Comparison of ENCODE assay signal across 8 cellular contexts in genomic region chr14:34496679-34497513, GRCh38. TPM values are rescaled to one million over a fixed set of nuclear protein-coding genes. Genes with fewer than 3 reads are reported as not detected.
DNase-seq lines count a peak whose midpoint lies in the region; TF ChIP-seq lines count a peak whose summit lies in the region.

No MANE protein-coding gene starts in this region.

- WGBS in GM23248 (ENCODE audit: low coverage in 1 of 2, low lambda C conversion rate in 2 of 2, missing lambda C conversion rate in 2 of 2), 2 experiments: 2 to 3% methylated on average over 14 of the region's 14 CpGs

- H3K36me3 ChIP-seq in GM23248 (ENCODE audit: low read depth) (no peaks in the 10 kb centered on the region), BE2C (no peaks in the 10 kb centered on the region)

- no peak overlapping the region for H3K4me3 Mint-ChIP-seq in immature natural killer cell

- H3K4me1 ChIP-seq in GM23248 (ENCODE audit: insufficient read depth) (peaks cover 17% of the 10 kb centered on the region), BE2C (no peaks in the 10 kb centered on the region)

- H3K4me3 ChIP-seq in GM23248: peak overlapping the region; percentile 54
- no peak overlapping the region for H3K4me3 ChIP-seq in BE2C (ENCODE audit: low read depth, low read length)

- peak overlapping the region; percentile 96 for H3K27ac ChIP-seq in GM23248

- no peaks in the 10 kb centered on the region for H3K27me3 ChIP-seq in GM23248 (replicated peaks; ENCODE audit: insufficient read depth)
- no peaks in the 10 kb centered on the region for H3K27me3 ChIP-seq in BE2C

- H4K20me1 ChIP-seq in GM23248 (ENCODE audit: insufficient read depth): no peaks in the 10 kb centered on the region

- DNase-seq in GM23248: peak; percentile 99
- DNase-seq in T1000 (lab: John Stamatoyannopoulos, UW): peak; percentile 78
- DNase-seq in globus pallidus (ENCODE audit: low spot score): peak; percentile 71
- DNase-seq in occipital lobe (lab: John Stamatoyannopoulos, UW): peak; percentile 72
- no peak for DNase-seq in GDM1 (lab: John Stamatoyannopoulos, UW)
- DNase-seq in immature natural killer cell: no peak
- no peak for DNase-seq in activated naive CD4-positive, alpha-beta T cell treated with Interleukin-2 at 50 U/mL for 16 hours
- DNase-seq in BE2C: no peak

- no peaks in the 10 kb centered on the region for H3K36me3 Mint-ChIP-seq in immature natural killer cell

- H3K79me2 ChIP-seq in GM23248 (ENCODE audit: insufficient read depth): no peaks in the 10 kb centered on the region

- no peaks in the 10 kb centered on the region for H3K9me3 Mint-ChIP-seq in immature natural killer cell

- H3K9me2 ChIP-seq in GM23248 (ENCODE audit: insufficient read depth): no peaks in the 10 kb centered on the region

- no peaks in the 10 kb centered on the region for H3K4me1 Mint-ChIP-seq in immature natural killer cell

- peaks cover 1 to 5% (median 1%) of the 10 kb centered on the region in 3 donors for H3K27me3 Mint-ChIP-seq in immature natural killer cell (ENCODE audit: low read depth in 3 of 3)

- H3F3A ChIP-seq in GM23248 (ENCODE audit: insufficient read depth): peaks cover 22% of the 10 kb centered on the region

- in situ Hi-C loops in GM23248 (cut with MboI): no loop called here

- H3K9me3 ChIP-seq in GM23248 (ENCODE audit: low read depth): no peaks in the 10 kb centered on the region
- no peaks in the 10 kb centered on the region for H3K9me3 ChIP-seq in BE2C

- H3K9ac ChIP-seq in GM23248: peak overlapping the region; percentile 80

- H2AFZ ChIP-seq in GM23248: peak overlapping the region; percentile 80

- H3K27ac Mint-ChIP-seq in immature natural killer cell: no peak overlapping the region

- TF ChIP-seq CTCF in BE2C (IDR thresholded peaks at IDR 0.05; ENCODE audit: low read depth, low read length): no peak

- H3K4me2 ChIP-seq in GM23248 (ENCODE audit: unreplicated experiment): peak overlapping the region; percentile 59

RNA-seq across cellular contexts. Expression of gene SPTSSA, which starts 34.9 kb away (rescaled TPM):
- total RNA-seq in GM23248 (2014; rRNA removed; shearing (Covaris generic)): 11.5 and 13.5 TPM in 2 replicates
- polyA plus RNA-seq in GM23248 (2016; fragmentation: Nextera tagmentation; extraction: Ambion mirVana) (18.8 and 19.0 TPM in 2 replicates), immature natural killer cell (10 to 100 TPM; 18.9 to 26.2 (median 21.9) TPM)
- total RNA-seq in occipital lobe: 15.9 TPM
- 43.0 TPM for polyA plus RNA-seq in BE2C (2012; ENCODE audit: insufficient read depth, insufficient read length, low read depth)

RNA-seq across cellular contexts. Expression of gene EAPP, which starts 42.6 kb away (rescaled TPM):
- 42.7 and 43.0 TPM in 2 replicates for total RNA-seq in GM23248 (2014; rRNA removed; shearing (Covaris generic))
- polyA plus RNA-seq in GM23248 (2016; fragmentation: Nextera tagmentation; extraction: Ambion mirVana) (55.5 and 56.1 TPM in 2 replicates), immature natural killer cell (100 to 1,000 TPM in 2 of 3 donors, 10 to 100 TPM in 1; 94.9 to 192 (median 109) TPM)
- 75.0 TPM for total RNA-seq in occipital lobe
- polyA plus RNA-seq in BE2C (2012; ENCODE audit: insufficient read depth, insufficient read length, low read depth): 59.2 TPM

Comparison
In these comparisons a context has a peak if more than half of its experiments do, and no peak if none do; other contexts are left out.
1. DNase-seq: peak in GM23248 (single experiment), T1000 (single experiment), globus pallidus (single experiment) and occipital lobe (single experiment); none in GDM1 (single experiment), immature natural killer cell (0 of 3), activated naive CD4-positive, alpha-beta T cell treated with Interleukin-2 at 50 U/mL for 16 hours (single experiment) and BE2C (single experiment).